23 cellular contexts compared by ENCODE assay signal in genomic region chr6:42302441-42302840, GRCh38.
DNase-seq lines count a peak whose midpoint lies in the region; ATAC-seq, FAIRE-seq and TF ChIP-seq lines count a peak whose summit lies in the region.
"Had no signal": no experiment of that assay in that cellular context is flagged by ENCODE, and none has a peak within 500 bp of the region (broad histone marks: within the 10 kb centered on the region; RNA-seq: fewer than 3 reads in every experiment).

No MANE protein-coding gene starts in this region.

- FAIRE-seq in HTR-8/SVneo (lab: Jason Lieb, UNC): peak; percentile 54
- FAIRE-seq in RCC 7860 (lab: Jason Lieb, UNC): no peak
- FAIRE-seq: D721Med had no signal

- no peak for DNase-seq in CD4-positive, alpha-beta T cell
- DNase-seq in HTR-8/SVneo (ENCODE audit: insufficient read length, low spot score) (no peak), choroid plexus epithelial cell (ENCODE audit: low read depth) (peak; percentile 22), fibroblast of the aortic adventitia (ENCODE audit: low read depth) (peak; percentile 32), RCC 7860 (ENCODE audit: low spot score) (no peak), MV-4-11 (lab: John Stamatoyannopoulos, UW) (no peak)
- DNase-seq in activated naive CD4-positive, alpha-beta T cell treated with Interleukin-2 at 50 U/mL for 16 hours: no peak
- DNase-seq: CD4-positive, CD25-positive, alpha-beta regulatory T cell; GM23248; H9; KBM-7; NCI-H1417; NCI-H1694; NCI-H2029 treated with DMSO at 0.1 percent for 48 hours; NCI-H446 treated with DMSO at 0.1 percent for 48 hours; NCI-H526; NCI-H82; NK-92 treated with Interleukin-12 subunit alpha and Interleukin-12 subunit beta, amount 100 ng/mL, for 24 hours; PC-3; Right ventricle myocardium superior; RPMI8226 had no signal

- H3K4me3 ChIP-seq in choroid plexus epithelial cell (ENCODE audit: low read depth, low read length) (no peak overlapping the region), fibroblast of the aortic adventitia (ENCODE audit: low read depth, low read length) (no peak overlapping the region)
- H3K4me3 ChIP-seq: BLaER1, GM23248 had no signal

- H3K27ac ChIP-seq in CD4-positive, alpha-beta T cell (ENCODE audit: low read depth, low read length): no peak overlapping the region
- H3K27ac ChIP-seq: BLaER1, GM23248 had no signal

- CTCF ChIA-PET in CD4-positive, alpha-beta T cell (lab: Charles Lee): interaction anchor here (1.1 to 1.5 kb wide), 2 partner anchors 9 to 12 kb away, joined by 4 read pairs; no protein-coding TSS in a partner anchor

- no peaks in the 10 kb centered on the region for H3K27me3 ChIP-seq in CD4-positive, alpha-beta T cell (ENCODE audit: control insufficient read depth, insufficient read depth, low read length)
- H3K27me3 ChIP-seq: BLaER1 had no signal

- intact Hi-C loops in CD4-positive, alpha-beta T cell (cut with DNase I, micrococcal nuclease): loop anchor here in 1 of 2 experiments (10.0 kb wide), 1 partner anchor 152 kb away; the partner anchor contains the start of gene TRERF1

- peaks cover 28% of the 10 kb centered on the region for H3K36me3 Mint-ChIP-seq in CD4-positive, alpha-beta T cell (ENCODE audit: low read depth)

- POLR2A ChIA-PET in CD4-positive, alpha-beta T cell (lab: Charles Lee): interaction anchor here (0.7 to 1.2 kb wide), 2 partner anchors 9 to 88 kb away, joined by 3 read pairs; no protein-coding TSS in a partner anchor

- H3K9me3 Mint-ChIP-seq in CD4-positive, alpha-beta T cell: no peaks in the 10 kb centered on the region
- H3K9me3 Mint-ChIP-seq: CD4-positive, CD25-positive, alpha-beta regulatory T cell; H9 had no signal

- no peak overlapping the region for H3K4me3 Mint-ChIP-seq in CD4-positive, alpha-beta T cell
- H3K4me3 Mint-ChIP-seq: CD4-positive, CD25-positive, alpha-beta regulatory T cell; H9 had no signal

- peak overlapping the region; percentile 21 for H3K27ac Mint-ChIP-seq in CD4-positive, alpha-beta T cell
- H3K27ac Mint-ChIP-seq: H9 had no signal

- peaks cover 51% of the 10 kb centered on the region for H3K4me1 Mint-ChIP-seq in CD4-positive, alpha-beta T cell (ENCODE audit: low read depth)

- TF ChIP-seq CTCF in CD4-positive, alpha-beta T cell (IDR thresholded peaks at IDR 0.05): no peak
- TF ChIP-seq CTCF in choroid plexus epithelial cell (conservative IDR thresholded peaks at IDR 0.05; ENCODE audit: low read depth, low read length) (no peak), fibroblast of the aortic adventitia (IDR thresholded peaks at IDR 0.05; ENCODE audit: insufficient read depth, low read length) (no peak)

- ATAC-seq in CD4-positive, alpha-beta T cell (ENCODE audit: poor library complexity): no peak
- ATAC-seq: PC-3 had no signal

- H3K27me3 Mint-ChIP-seq in CD4-positive, alpha-beta T cell: no peaks in the 10 kb centered on the region
- H3K27me3 Mint-ChIP-seq: CD4-positive, CD25-positive, alpha-beta regulatory T cell had no signal

- no peaks in the 10 kb centered on the region for H3K9me3 ChIP-seq in CD4-positive, alpha-beta T cell (ENCODE audit: control insufficient read depth, low read length)
- H3K9me3 ChIP-seq: BLaER1 had no signal

Comparison
In these comparisons a context has a peak if more than half of its experiments do, and no peak if none do; other contexts are left out.
1. DNase-seq: peak in choroid plexus epithelial cell (single experiment) and fibroblast of the aortic adventitia (single experiment); none in CD4-positive, alpha-beta T cell (0 of 10), HTR-8/SVneo (single experiment), activated naive CD4-positive, alpha-beta T cell treated with Interleukin-2 at 50 U/mL for 16 hours (single experiment), RCC 7860 (single experiment) and MV-4-11 (single experiment).